Comparison of ENCODE assay signal across 18 cellular contexts in the genomic region with DNA sequence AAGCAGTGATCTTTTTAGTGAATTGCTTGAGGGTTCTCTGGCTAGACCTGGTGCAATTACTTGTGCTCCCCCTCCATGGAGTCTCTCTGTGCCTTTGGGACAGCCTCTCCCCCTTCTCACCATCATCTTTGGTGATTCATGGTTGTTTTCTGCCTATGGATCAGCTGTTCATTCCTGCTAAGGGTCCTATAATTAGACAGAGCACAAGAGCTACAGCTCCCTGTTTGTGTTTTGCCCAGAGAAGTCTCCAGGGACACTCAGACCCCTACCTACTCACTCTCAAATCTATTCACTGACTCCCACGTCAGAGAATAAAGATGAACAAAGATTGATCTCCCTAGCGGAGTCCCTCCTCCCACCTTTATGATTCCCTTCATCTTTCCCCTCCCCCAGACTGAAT. TPM values are rescaled to one million over a fixed set of nuclear protein-coding genes. Genes with fewer than 3 reads are reported as not detected.
DNase-seq lines count a peak whose midpoint lies in the region; ATAC-seq and TF ChIP-seq lines count a peak whose summit lies in the region.
"Had no signal": no experiment of that assay in that cellular context is flagged by ENCODE, and none has a peak within 500 bp of the region (broad histone marks: within the 10 kb centered on the region; RNA-seq: fewer than 3 reads in every experiment).

No MANE protein-coding gene starts in this region.

- H3K9ac ChIP-seq in DND-41 (ENCODE audit: low read depth, low read length) (peak overlapping the region; percentile 29), Loucy (ENCODE audit: low read depth, low read length, poor library complexity, severe bottlenecking) (peak overlapping the region; percentile 42), endodermal cell (ENCODE audit: extremely low read depth, low read length, poor library complexity, severe bottlenecking) (no peak overlapping the region), mammary epithelial cell (ENCODE audit: insufficient read depth, low read length) (no peak overlapping the region)

- no peak overlapping the region; the same call in 1 of the 2 replicates for H2AFZ ChIP-seq in DND-41 (ENCODE audit: low read depth, low read length)
- H2AFZ ChIP-seq in Loucy (ENCODE audit: low read length) = peak overlapping the region; percentile 66; the same call in 1 of the 2 replicates
- H2AFZ ChIP-seq in mammary epithelial cell (ENCODE audit: low read depth, low read length) = no peak overlapping the region

- H3K4me3 Mint-ChIP-seq in endodermal cell = no peak overlapping the region
- H3K4me3 Mint-ChIP-seq: stimulated activated naive CD8-positive, alpha-beta T cell treated with anti-CD3 and anti-CD28 coated beads, Interleukin-15, Interleukin-2, amounts not matched to agents 100 ng/mL and 50 ng/mL, for 24 hours had no signal

- CTCF ChIA-PET in mammary epithelial cell (lab: Charles Lee; ENCODE audit: low non-redundant PET) = no interaction called here

- H3K9me3 ChIP-seq in DND-41 (ENCODE audit: insufficient read depth, low read length, severe bottlenecking) = no peaks in the 10 kb centered on the region
- H3K9me3 ChIP-seq in Loucy (ENCODE audit: insufficient read depth, low read depth, low read length) = no peaks in the 10 kb centered on the region
- no peaks in the 10 kb centered on the region for H3K9me3 ChIP-seq in endodermal cell (ENCODE audit: control insufficient read depth, low read length)
- H3K9me3 ChIP-seq in psoas muscle = no peaks in the 10 kb centered on the region
- H3K9me3 ChIP-seq in mammary epithelial cell (replicated peaks; ENCODE audit: insufficient read depth, low read length) = no peaks in the 10 kb centered on the region
- H3K9me3 ChIP-seq: transverse colon had no signal

- H3K36me3 ChIP-seq in DND-41 (ENCODE audit: insufficient read depth, low read length) (no peaks in the 10 kb centered on the region), Loucy (ENCODE audit: insufficient read depth, low read length) (no peaks in the 10 kb centered on the region), endodermal cell (ENCODE audit: control insufficient read depth, insufficient read depth, low read length) (no peaks in the 10 kb centered on the region), psoas muscle (ENCODE audit: insufficient read depth in 1 of 2, low read depth in 1 of 2) (no peaks in the 10 kb centered on the region), mammary epithelial cell (ENCODE audit: insufficient read depth, low read length) (no peaks in the 10 kb centered on the region)
- H3K36me3 ChIP-seq: transverse colon had no signal

- in situ Hi-C loops in mammary epithelial cell (cut with MboI; ENCODE audit: low sequenced_read_pairs in 2 of 2) = no loop called here

- H3K27ac Mint-ChIP-seq in endodermal cell = no peak overlapping the region
- H3K27ac Mint-ChIP-seq: stimulated activated naive CD8-positive, alpha-beta T cell treated with anti-CD3 and anti-CD28 coated beads, Interleukin-15, Interleukin-2, amounts not matched to agents 100 ng/mL and 50 ng/mL, for 24 hours had no signal

- BruUV-seq in mammary epithelial cell (replicated peaks; lab: Mats Ljungman, UMichigan) = no TSS peak

- H3K4me1 ChIP-seq in DND-41 (ENCODE audit: insufficient read depth, low read length) (peaks cover 33% of the 10 kb centered on the region), Loucy (ENCODE audit: insufficient read depth, low read length, poor library complexity, severe bottlenecking) (peaks cover 27% of the 10 kb centered on the region), endodermal cell (ENCODE audit: control insufficient read depth, insufficient read depth, low read length) (no peaks in the 10 kb centered on the region), psoas muscle (peaks cover 36% of the 10 kb centered on the region), mammary epithelial cell (ENCODE audit: insufficient read depth, low read length) (no peaks in the 10 kb centered on the region)

- H4K20me1 ChIP-seq in DND-41 (ENCODE audit: insufficient read depth, low read length) (no peaks in the 10 kb centered on the region), Loucy (ENCODE audit: insufficient read depth, low read length, poor library complexity, severe bottlenecking) (no peaks in the 10 kb centered on the region), mammary epithelial cell (ENCODE audit: insufficient read depth, low read length) (no peaks in the 10 kb centered on the region)

- 71% methylated on average over 2 of the region's 2 CpGs; no CpG with 5 or more reads in 1 of the 2 experiments for WGBS in endodermal cell (ENCODE audit: insufficient coverage in 1 of 2, insufficient read length in 1 of 2), 2 experiments
- WGBS in psoas muscle, 3 donors = 12 to 45% (median 34%) methylated on average over 2 of the region's 2 CpGs
- 44% methylated on average over 2 of the region's 2 CpGs for WGBS in mammary epithelial cell (ENCODE audit: low coverage, missing lambda C conversion rate)

- H3K4me1 Mint-ChIP-seq in endodermal cell = peaks cover 2% of the 10 kb centered on the region

- H3K4me3 ChIP-seq in DND-41 (ENCODE audit: low read depth in 1 of 2, low read length in 2 of 2) (no peak overlapping the region), Loucy (ENCODE audit: low read length, poor library complexity, severe bottlenecking) (peak overlapping the region; percentile 47), endodermal cell (ENCODE audit: low read length) (no peak overlapping the region), psoas muscle (no peak overlapping the region), mammary epithelial cell (replicated peaks in 1 of 3; ENCODE audit: insufficient read depth in 1 of 3, low read depth in 2 of 3, low read length in 3 of 3) (no peak overlapping the region)
- H3K4me3 ChIP-seq: GM12878, transverse colon had no signal

- no peaks in the 10 kb centered on the region for H3F3A ChIP-seq in Loucy (ENCODE audit: low read depth)

- dilution Hi-C loops in mammary epithelial cell (cut with HindIII; ENCODE audit: low sequenced_read_pairs) = loop anchor here (5.0 kb wide), 1 partner anchor 43 kb away; no protein-coding TSS in a partner anchor

- no peaks in the 10 kb centered on the region for H3K36me3 Mint-ChIP-seq in endodermal cell (ENCODE audit: low read depth)

- TF ChIP-seq CTCF in DND-41 (IDR thresholded peaks at IDR 0.05; ENCODE audit: borderline replicate concordance, extremely low read depth, low read length, poor library complexity, severe bottlenecking) (no peak), Loucy (conservative IDR thresholded peaks at IDR 0.05; ENCODE audit: low read length) (no peak), endodermal cell (conservative IDR thresholded peaks at IDR 0.05) (no peak), psoas muscle (IDR thresholded peaks at IDR 0.05) (no peak), mammary epithelial cell (conservative IDR thresholded peaks at IDR 0.05 in 1 of 2, IDR thresholded peaks at IDR 0.05 in 1 of 2; ENCODE audit: extremely low read depth in 1 of 2, insufficient read depth in 1 of 2, low read depth in 1 of 2, low read length in 2 of 2) (no peak)

- H3K27me3 ChIP-seq in DND-41 (ENCODE audit: insufficient read depth, low read length, poor library complexity) (no peaks in the 10 kb centered on the region), Loucy (ENCODE audit: insufficient read depth, low read length, poor library complexity, severe bottlenecking) (no peaks in the 10 kb centered on the region), endodermal cell (ENCODE audit: control insufficient read depth, insufficient read depth, low read length, poor library complexity, severe bottlenecking) (no peaks in the 10 kb centered on the region), psoas muscle (ENCODE audit: insufficient read depth in 3 of 3, low read length in 2 of 3) (no peaks in the 10 kb centered on the region), mammary epithelial cell (ENCODE audit: insufficient read depth, low read length) (peaks cover 2% of the 10 kb centered on the region)
- H3K27me3 ChIP-seq: transverse colon had no signal

- H3K27me3 Mint-ChIP-seq in endodermal cell (ENCODE audit: insufficient read depth) = no peaks in the 10 kb centered on the region
- H3K27me3 Mint-ChIP-seq: stimulated activated naive CD8-positive, alpha-beta T cell treated with anti-CD3 and anti-CD28 coated beads, Interleukin-15, Interleukin-2, amounts not matched to agents 100 ng/mL and 50 ng/mL, for 24 hours had no signal

- no peak for DNase-seq in DND-41
- DNase-seq in endodermal cell = no peak
- no peak for DNase-seq in psoas muscle
- DNase-seq in mammary epithelial cell = no peak
- no peak for DNase-seq in ureter (ENCODE audit: low spot score)
- DNase-seq: activated naive CD4-positive, alpha-beta T cell; cerebellar nuclear complex; effector CD4-positive, alpha-beta T cell; GDM1; hippocampal formation; NCI-H1436 treated with DMSO at 0.1 percent for 48 hours; RPMI8226; transverse colon had no signal

- H3K9me2 ChIP-seq in Loucy (replicated peaks; ENCODE audit: low read depth, low read length) = no peaks in the 10 kb centered on the region

- ATAC-seq in DND-41 (ENCODE audit: insufficient read depth, low read depth) (no peak), psoas muscle (peak in 3 of 4 donors; percentile 26 to 68 (median 40)), HG02798 (IDR thresholded peaks at IDR 0.05; ENCODE audit: poor library complexity, unreplicated experiment) (no peak)
- ATAC-seq: GM12878 had no signal

- no peaks in the 10 kb centered on the region for H3K9me3 Mint-ChIP-seq in endodermal cell
- H3K9me3 Mint-ChIP-seq: stimulated activated naive CD8-positive, alpha-beta T cell treated with anti-CD3 and anti-CD28 coated beads, Interleukin-15, Interleukin-2, amounts not matched to agents 100 ng/mL and 50 ng/mL, for 24 hours had no signal

- intact Hi-C loops in psoas muscle (cut with DNase I) = no loop called here
- intact Hi-C loops in mammary epithelial cell (cut with micrococcal nuclease) = no loop called here

- H3K79me2 ChIP-seq in DND-41 (ENCODE audit: insufficient read depth, low read length) (no peaks in the 10 kb centered on the region), Loucy (ENCODE audit: insufficient read depth, low read length) (no peaks in the 10 kb centered on the region), mammary epithelial cell (ENCODE audit: insufficient read depth, low read length) (no peaks in the 10 kb centered on the region)

- H3K4me2 ChIP-seq in DND-41 (ENCODE audit: insufficient read depth, low read length) = peak overlapping the region; percentile 43
- peak overlapping the region; percentile 72 for H3K4me2 ChIP-seq in Loucy (ENCODE audit: low read depth, low read length, poor library complexity, severe bottlenecking)
- no peak overlapping the region for H3K4me2 ChIP-seq in mammary epithelial cell (ENCODE audit: insufficient read depth, low read depth, low read length)

- H3K27ac ChIP-seq in DND-41 (ENCODE audit: low read length) = peak overlapping the region; percentile 75
- H3K27ac ChIP-seq in endodermal cell (ENCODE audit: low read depth, low read length) = peak overlapping the region; percentile 35
- peak overlapping the region; percentile 81 for H3K27ac ChIP-seq in psoas muscle
- H3K27ac ChIP-seq in mammary epithelial cell (ENCODE audit: insufficient read depth, low read depth, low read length) = no peak overlapping the region
- H3K27ac ChIP-seq: transverse colon had no signal

RNA-seq across cellular contexts. Expression of a gene that starts 21.1 kb away (rescaled TPM):
- total RNA-seq in endodermal cell (not detected), psoas muscle (under 1 TPM in 2 of 4 donors, not detected in 2; 0.06 to 0.28 TPM), mammary epithelial cell (not detected), ureter (33.9 TPM)
- 0.75 TPM for polyA plus RNA-seq in endodermal cell (2013, experiment 1 of 2)
- polyA plus RNA-seq in endodermal cell (2013, experiment 2 of 2) = 0.91 TPM
- polyA plus RNA-seq in psoas muscle (under 1 TPM in 2 of 3 donors, not detected in 1; 0.01 TPM), mammary epithelial cell (not detected)
- polyA minus RNA-seq in mammary epithelial cell = not detected
- total RNA-seq: GM12878, HT-29 had no signal

Comparison
In these comparisons a context has a peak if more than half of its experiments do, and no peak if none do; other contexts are left out.
1. ATAC-seq: peak in psoas muscle (3 of 4); none in DND-41 (single experiment) and HG02798 (single experiment).
2. H3K9ac ChIP-seq: peak in DND-41 (single experiment) and Loucy (single experiment); none in endodermal cell (single experiment) and mammary epithelial cell (single experiment).
3. RNA of a gene that starts 21.1 kb away (total RNA-seq): 33.9 TPM in ureter (single experiment); 0.06 to 0.28 TPM in psoas muscle, not detected in endodermal cell and not detected in mammary epithelial cell; every median in the first group is over 10 times any median in the second.